Comparison of ENCODE assay signal across 14 cellular contexts in the genomic region with DNA sequence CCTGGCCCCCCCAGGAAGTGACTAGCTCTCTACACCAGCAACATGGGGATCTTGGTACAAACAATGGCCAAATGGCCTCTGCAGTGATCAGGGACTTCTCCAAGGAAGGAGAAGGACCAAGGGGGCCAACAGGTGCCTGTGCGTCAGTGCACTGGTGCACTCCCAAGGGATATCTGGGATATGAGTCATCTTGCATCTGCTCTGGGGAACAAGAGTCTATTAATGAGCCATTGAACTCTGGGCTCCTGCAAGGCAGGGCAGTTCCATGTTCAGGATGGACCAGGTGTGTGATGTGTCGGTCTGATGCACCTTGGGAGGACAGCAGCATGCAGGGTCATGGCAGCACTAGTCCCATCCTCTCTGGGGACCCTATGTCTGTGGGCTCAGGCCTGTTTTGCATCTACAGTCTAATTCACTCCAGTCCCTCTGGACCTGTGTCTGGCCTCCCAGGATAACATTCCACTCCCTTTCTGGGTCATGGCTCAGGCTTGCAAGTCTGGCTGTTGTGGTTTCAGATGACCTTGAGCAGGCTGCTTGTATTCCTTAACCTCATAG.
DNase-seq lines count a peak whose midpoint lies in the region; ATAC-seq and TF ChIP-seq lines count a peak whose summit lies in the region.
"Had no signal": no experiment of that assay in that cellular context is flagged by ENCODE, and none has a peak within 500 bp of the region (broad histone marks: within the 10 kb centered on the region; RNA-seq: fewer than 3 reads in every experiment).

No MANE protein-coding gene starts in this region.

- H3K36me3 ChIP-seq in cardiac muscle cell (no peaks in the 10 kb centered on the region), hepatocyte (replicated peaks; ENCODE audit: insufficient read depth, low read depth) (no peaks in the 10 kb centered on the region), colonic mucosa (no peaks in the 10 kb centered on the region)

- peaks cover 21% of the 10 kb centered on the region for H3K27me3 Mint-ChIP-seq in activated T-cell treated with anti-CD3 and anti-CD28 coated beads, Interleukin-2, amount 50 U/mL, for 72 hours (ENCODE audit: low read depth)

- no peaks in the 10 kb centered on the region for H3K9me3 Mint-ChIP-seq in activated T-cell treated with anti-CD3 and anti-CD28 coated beads, Interleukin-2, amount 50 U/mL, for 72 hours

- no peak for ATAC-seq in right cardiac atrium
- ATAC-seq in activated T-cell treated with anti-CD3 and anti-CD28 coated beads, Interleukin-2, amount 50 U/mL, for 72 hours (replicated peaks in 1 of 2) = no peak
- ATAC-seq: GM23338 had no signal

- no peaks in the 10 kb centered on the region for H3K79me2 ChIP-seq in hepatocyte

- no peaks in the 10 kb centered on the region for H4K20me1 ChIP-seq in hepatocyte (ENCODE audit: insufficient read depth, poor library complexity, severe bottlenecking)

- H3K4me2 ChIP-seq in hepatocyte = no peak overlapping the region
- H3K4me2 ChIP-seq: GM23338 had no signal

- H3K4me1 ChIP-seq in cardiac muscle cell (ENCODE audit: low read depth) = peaks cover 34% of the 10 kb centered on the region
- peaks cover 15% of the 10 kb centered on the region for H3K4me1 ChIP-seq in right cardiac atrium (ENCODE audit: control insufficient read depth, insufficient read depth, low read length)
- H3K4me1 ChIP-seq in hepatocyte (ENCODE audit: insufficient read depth) = peaks cover 46% of the 10 kb centered on the region
- H3K4me1 ChIP-seq in colonic mucosa = no peaks in the 10 kb centered on the region

- WGBS in right cardiac atrium = 82% methylated on average over 2 of the region's 2 CpGs
- 58% methylated on average over 2 of the region's 2 CpGs for WGBS in hepatocyte (ENCODE audit: low lambda C conversion rate, missing lambda C conversion rate)

- TF ChIP-seq CTCF in cardiac muscle cell (IDR thresholded peaks at IDR 0.05; ENCODE audit: low read depth, low read length) (no peak), hepatocyte (IDR thresholded peaks at IDR 0.05; ENCODE audit: poor library complexity) (no peak), GM13976 (IDR thresholded peaks at IDR 0.05; ENCODE audit: borderline replicate concordance, control extremely low read depth, extremely low read depth, insufficient read depth, missing control alignments) (no peak), colonic mucosa (IDR thresholded peaks at IDR 0.05) (no peak)

- intact Hi-C loops in right cardiac atrium (cut with DNase I) = no loop called here
- intact Hi-C loops in colonic mucosa (cut with DNase I) = no loop called here

- H3K4me1 Mint-ChIP-seq in activated T-cell treated with anti-CD3 and anti-CD28 coated beads, Interleukin-2, amount 50 U/mL, for 72 hours (ENCODE audit: low read depth) = no peaks in the 10 kb centered on the region
- H3K4me1 Mint-ChIP-seq: naive B cell had no signal

- in situ Hi-C loops in GM13976 (cut with MboI; ENCODE audit: low sequenced_read_pairs, unreplicated experiment) = no loop called here

- H3K27ac Mint-ChIP-seq in activated T-cell treated with anti-CD3 and anti-CD28 coated beads, Interleukin-2, amount 50 U/mL, for 72 hours = no peak overlapping the region
- H3K27ac Mint-ChIP-seq: GM23338, naive B cell, type B pancreatic cell had no signal

- H3K36me3 Mint-ChIP-seq in activated T-cell treated with anti-CD3 and anti-CD28 coated beads, Interleukin-2, amount 50 U/mL, for 72 hours (ENCODE audit: insufficient read depth in 2 of 2) = no peaks in the 10 kb centered on the region
- H3K36me3 Mint-ChIP-seq: naive B cell, type B pancreatic cell had no signal

- H3K27me3 ChIP-seq in cardiac muscle cell = peaks cover 16% of the 10 kb centered on the region
- no peaks in the 10 kb centered on the region for H3K27me3 ChIP-seq in right cardiac atrium (ENCODE audit: control insufficient read depth, insufficient read depth)
- H3K27me3 ChIP-seq in hepatocyte = no peaks in the 10 kb centered on the region
- no peaks in the 10 kb centered on the region for H3K27me3 ChIP-seq in colonic mucosa

- H3K4me3 Mint-ChIP-seq in activated T-cell treated with anti-CD3 and anti-CD28 coated beads, Interleukin-2, amount 50 U/mL, for 72 hours = no peak overlapping the region
- H3K4me3 Mint-ChIP-seq: GM23338, type B pancreatic cell had no signal

- H3K4me3 ChIP-seq in cardiac muscle cell = no peak overlapping the region
- no peak overlapping the region for H3K4me3 ChIP-seq in right cardiac atrium (ENCODE audit: low read length)
- H3K4me3 ChIP-seq in hepatocyte = no peak overlapping the region
- H3K4me3 ChIP-seq in colonic mucosa = no peak overlapping the region
- H3K4me3 ChIP-seq: GM23338, skin epidermis had no signal

- no peak overlapping the region for H3K9ac ChIP-seq in colonic mucosa (ENCODE audit: low read depth in 2 of 2, low read length in 2 of 2)

- DNase-seq in cardiac muscle cell (ENCODE audit: low read depth in 1 of 2, low spot score in 1 of 2) (peak; percentile 25 to 70), right cardiac atrium (no peak), RKO (ENCODE audit: low spot score) (peak; percentile 35), hepatocyte (ENCODE audit: low spot score) (peak; percentile 61), GM13976 (ENCODE audit: low spot score) (no peak), colonic mucosa (no peak)
- DNase-seq in activated naive CD4-positive, alpha-beta T cell (lab: John Stamatoyannopoulos, UW) = no peak
- no peak for DNase-seq in activated T-cell treated with anti-CD3 and anti-CD28 coated beads, Interleukin-2, amount 50 U/mL, for 72 hours
- DNase-seq: amniotic stem cell, naive B cell, NCI-H187 had no signal

- H3K9me3 ChIP-seq in cardiac muscle cell (ENCODE audit: low read depth) = no peaks in the 10 kb centered on the region
- H3K9me3 ChIP-seq in right cardiac atrium (ENCODE audit: control insufficient read depth, low read length) = no peaks in the 10 kb centered on the region
- no peaks in the 10 kb centered on the region for H3K9me3 ChIP-seq in hepatocyte (ENCODE audit: low read depth)
- H3K9me3 ChIP-seq in colonic mucosa = no peaks in the 10 kb centered on the region

- H3K27ac ChIP-seq in cardiac muscle cell (no peak overlapping the region), right cardiac atrium (ENCODE audit: low read length) (no peak overlapping the region), hepatocyte (peak overlapping the region; percentile 79), colonic mucosa (no peak overlapping the region)
- H3K27ac ChIP-seq: skin epidermis had no signal

- no peak overlapping the region for H2AFZ ChIP-seq in hepatocyte
- H2AFZ ChIP-seq: GM23338 had no signal

- H3K9me2 ChIP-seq in hepatocyte (replicated peaks; ENCODE audit: insufficient read depth) = no peaks in the 10 kb centered on the region

Comparison
In these comparisons a context has a peak if more than half of its experiments do, and no peak if none do; other contexts are left out.
1. DNase-seq: peak in cardiac muscle cell (2 of 2), RKO (single experiment) and hepatocyte (single experiment); none in right cardiac atrium (0 of 3), activated naive CD4-positive, alpha-beta T cell (0 of 4), GM13976 (single experiment), colonic mucosa (single experiment) and activated T-cell treated with anti-CD3 and anti-CD28 coated beads, Interleukin-2, amount 50 U/mL, for 72 hours (0 of 2).